23 cellular contexts compared by ENCODE assay signal in the genomic region with DNA sequence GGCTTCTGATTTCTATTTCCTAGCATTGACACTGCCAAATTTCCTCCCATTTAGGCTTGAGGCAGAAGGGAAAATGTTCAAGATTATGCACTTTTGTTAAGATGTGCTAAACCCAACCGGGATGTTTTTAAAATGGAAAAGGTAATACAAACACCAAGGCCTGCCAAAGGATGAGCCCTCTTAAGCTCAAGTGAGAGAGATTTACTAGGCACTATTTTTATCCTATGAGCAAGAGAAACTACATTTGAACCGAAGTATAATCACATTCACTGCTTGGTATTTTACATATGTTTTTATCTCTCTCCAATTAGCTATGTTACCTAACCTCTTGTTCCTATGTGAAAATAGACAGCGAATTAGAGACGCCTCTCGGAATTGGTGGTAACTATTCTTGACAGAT.
"Had no signal": no experiment of that assay in that cellular context is flagged by ENCODE, and none has a peak within 500 bp of the region (broad histone marks: within the 10 kb centered on the region; RNA-seq: fewer than 3 reads in every experiment).

No MANE protein-coding gene starts in this region.

- DNase-seq: colonic mucosa; cortex of kidney; effector CD8-positive, alpha-beta T cell; effector memory CD8-positive, alpha-beta T cell; endodermal cell; erythroblast; esophagus squamous epithelium; foreskin fibroblast; foreskin melanocyte; gastrocnemius medialis; glutamatergic neuron; head of caudate nucleus; heart right ventricle; islet precursor cell; kidney; kidney glomerular epithelial cell; left lung; lower lobe of right lung; mesenchymal stem cell; mucosa of descending colon; naive B cell had no signal

- ATAC-seq: effector memory CD8-positive, alpha-beta T cell; esophagus mucosa; gastrocnemius medialis; left lung; lower lobe of right lung; mucosa of descending colon had no signal

- H3K4me3 ChIP-seq: colonic mucosa, esophagus squamous epithelium, gastrocnemius medialis, heart right ventricle, left lung, lower lobe of right lung, mucosa of descending colon had no signal

- H3K9me3 ChIP-seq: colonic mucosa, gastrocnemius medialis had no signal

- H3K4me1 ChIP-seq: colonic mucosa, esophagus squamous epithelium, gastrocnemius medialis, heart right ventricle, left lung, lower lobe of right lung had no signal

- H3K27ac ChIP-seq: colonic mucosa, epithelial cell of prostate, esophagus squamous epithelium, gastrocnemius medialis, heart right ventricle, left lung, lower lobe of right lung had no signal

- H3K27me3 ChIP-seq: colonic mucosa, esophagus squamous epithelium, gastrocnemius medialis, heart right ventricle, left lung had no signal
